ENCODE assay signal across 17 cellular contexts in genomic region chr2:197207106-197207505, GRCh38.
DNase-seq lines count a peak whose midpoint lies in the region; ATAC-seq, FAIRE-seq and TF ChIP-seq lines count a peak whose summit lies in the region.
"Had no signal": no experiment of that assay in that cellular context is flagged by ENCODE, and none has a peak within 500 bp of the region (broad histone marks: within the 10 kb centered on the region; RNA-seq: fewer than 3 reads in every experiment).

No MANE protein-coding gene starts in this region.

- 21 to 43% (median 39%) methylated on average over 2 of the region's 2 CpGs for whole genome bisulfite sequencing in ovary, 3 donors

- H3K27me3 ChIP-seq in ovary, result no peaks in the 10 kb centered on the region
- H3K27me3 ChIP-seq: BLaER1 treated with 17β-estradiol and CSF1 and Interleukin-3, amounts not matched to agents 10 nM and 100 nM had no signal

- ATAC-seq in HG03342 (IDR thresholded peaks at IDR 0.05; ENCODE audit: unreplicated experiment), result no peak

- intact Hi-C loops in ovary (cut with DNase I), result no loop called here

- no peaks in the 10 kb centered on the region for H3K9me3 ChIP-seq in ovary
- H3K9me3 ChIP-seq: BLaER1 treated with 17β-estradiol and CSF1 and Interleukin-3, amounts not matched to agents 10 nM and 100 nM had no signal

- H3K36me3 Mint-ChIP-seq in activated naive CD8-positive, alpha-beta T cell, result peaks cover 10% of the 10 kb centered on the region

- no peak for TF ChIP-seq CTCF in AG10803 (conservative IDR thresholded peaks at IDR 0.05; ENCODE audit: low read length)
- no peak for TF ChIP-seq CTCF in ovary (IDR thresholded peaks at IDR 0.05)

- TF ChIP-seq POLR2A in ovary (IDR thresholded peaks at IDR 0.05), result no peak

- TF ChIP-seq EP300 in ovary (IDR thresholded peaks at IDR 0.05), result no peak

- H3K27ac ChIP-seq in ovary, result no peak overlapping the region

- no peaks in the 10 kb centered on the region for H3K27me3 Mint-ChIP-seq in activated naive CD8-positive, alpha-beta T cell
- H3K27me3 Mint-ChIP-seq: progenitor cell of endocrine pancreas had no signal

- peak overlapping the region; percentile 76 for H3K4me3 Mint-ChIP-seq in activated naive CD8-positive, alpha-beta T cell

- FAIRE-seq in GM18507 (lab: Jason Lieb, UNC), result peak; percentile 24

- H3K4me3 ChIP-seq in AG10803 (ENCODE audit: low read length) (no peak overlapping the region), ovary (no peak overlapping the region)
- H3K4me3 ChIP-seq: BLaER1 treated with 17β-estradiol and CSF1 and Interleukin-3, amounts not matched to agents 10 nM and 100 nM had no signal

- no peaks in the 10 kb centered on the region for H3K9me3 Mint-ChIP-seq in activated naive CD8-positive, alpha-beta T cell (ENCODE audit: low read depth)

- H3K4me1 ChIP-seq in ovary (ENCODE audit: insufficient read depth), result no peaks in the 10 kb centered on the region

- DNase-seq in AG10803 (ENCODE audit: low read depth) (peak; percentile 47), GM18507 (ENCODE audit: extremely low spot score, insufficient read length, low read depth) (no peak), myocyte (ENCODE audit: low read depth) (peak; percentile 71), NCI-H187 treated with DMSO at 0.1 percent for 48 hours (lab: John Stamatoyannopoulos, UW) (no peak), ovary (no peak), NCI-H748 (lab: John Stamatoyannopoulos, UW; ENCODE audit: unreplicated experiment) (no peak)
- DNase-seq: central memory CD4-positive, alpha-beta T cell; erythroblast; hippocampal formation; Kasumi-1; mammary epithelial cell; NCI-H2171 treated with DMSO at 0.1 percent for 48 hours; stimulated activated CD4-positive, alpha-beta T cell treated with anti-CD3 and anti-CD28 coated beads, Interleukin-2, amount 100 ng/mL, for 24 hours had no signal

- H3K27ac Mint-ChIP-seq in activated naive CD8-positive, alpha-beta T cell, result peak overlapping the region; percentile 98

- H3K36me3 ChIP-seq in ovary, result no peaks in the 10 kb centered on the region

- peaks cover 93% of the 10 kb centered on the region for H3K4me1 Mint-ChIP-seq in activated naive CD8-positive, alpha-beta T cell (ENCODE audit: low read depth)

Comparison
In these comparisons a context has a peak if more than half of its experiments do, and no peak if none do; other contexts are left out.
1. DNase-seq: peak in AG10803 (single experiment) and myocyte (single experiment); none in GM18507 (single experiment), NCI-H187 treated with DMSO at 0.1 percent for 48 hours (single experiment), ovary (0 of 5) and NCI-H748 (single experiment).